Comparison of ENCODE assay signal across 8 cellular contexts in genomic region chr14:35403085-35403396, GRCh38. TPM values are rescaled to one million over a fixed set of nuclear protein-coding genes. Genes with fewer than 3 reads are reported as not detected.
A peak's percentile ranks its signal among the peaks of the same experiment; 100 is the strongest.
DNase-seq lines count a peak whose midpoint lies in the region; ATAC-seq and TF ChIP-seq lines count a peak whose summit lies in the region.

No MANE protein-coding gene starts in this region.

- TF ChIP-seq CTCF in GM10266 (IDR thresholded peaks at IDR 0.05; ENCODE audit: control insufficient read depth, insufficient read depth, low read depth, missing control alignments) (no peak), GM10248 (IDR thresholded peaks at IDR 0.05; ENCODE audit: control extremely low read depth, extremely low read depth, low read depth, missing control alignments) (no peak)

- POLR2A ChIA-PET in GM10248 (lab: Yijun Ruan, JAX) = interaction anchor here (0.6 to 4.5 kb wide), 7 partner anchors 10 to 281 kb away, joined by 3 to 52 read pairs (median 17); partner anchors contain the start of genes PPP2R3C, PRORP and PSMA6

- H3K9me3 ChIP-seq in adipocyte (ENCODE audit: control insufficient read depth, low read length) = no peaks in the 10 kb centered on the region

- CTCF ChIA-PET in GM10248 (lab: Yijun Ruan, JAX) = interaction anchor here (1.0 to 6.3 kb wide), 7 partner anchors 9 to 262 kb away, joined by 3 to 74 read pairs (median 7); no protein-coding TSS in a partner anchor

- H3K36me3 ChIP-seq in adipocyte (ENCODE audit: control insufficient read depth, insufficient read depth, low read length, severe bottlenecking) = peaks cover 38% of the 10 kb centered on the region

- H3K4me1 ChIP-seq in adipocyte (ENCODE audit: control insufficient read depth, insufficient read depth, low read length) = peaks cover 53% of the 10 kb centered on the region

- ATAC-seq in Right ventricle myocardium inferior = peak; percentile 5
- no peak for ATAC-seq in GM19035 (IDR thresholded peaks at IDR 0.05; ENCODE audit: unreplicated experiment)

- intact Hi-C loops in Right ventricle myocardium inferior (cut with DNase I) = loop anchor here (5.0 kb wide), 1 partner anchor 281 kb away; the partner anchor contains the start of genes PPP2R3C and PRORP
- intact Hi-C loops in cardiac septum (cut with DNase I) = loop anchor here (1.0 to 10.0 kb wide), 3 partner anchors 18 to 688 kb away; partner anchors contain the start of gene CFL2

- DNase-seq in Right ventricle myocardium inferior (ENCODE audit: missing footprints) = peak; percentile 74
- DNase-seq in cardiac septum (ENCODE audit: low spot score) = no peak
- DNase-seq in adipocyte (ENCODE audit: low read depth) = no peak
- DNase-seq in stimulated activated CD4-positive, alpha-beta T cell treated with anti-CD3 and anti-CD28 coated beads, Interleukin-15, amount 100 ng/mL, for 24 hours = peak; percentile 68
- DNase-seq in GM10266 (ENCODE audit: extremely low spot score) = no peak
- DNase-seq in GM10248 (ENCODE audit: extremely low spot score) = no peak

- peak overlapping the region; percentile 94 for H3K9ac ChIP-seq in adipocyte (ENCODE audit: low read length)

- H3K27me3 ChIP-seq in adipocyte (replicated peaks; ENCODE audit: control insufficient read depth, insufficient read depth, low read length) = no peaks in the 10 kb centered on the region

- H3K4me3 ChIP-seq in adipocyte (ENCODE audit: low read length) (peak overlapping the region; percentile 91), iPS-11a (ENCODE audit: low read depth, low read length) (peak overlapping the region; percentile 59)

RNA-seq across cellular contexts. Expression of gene NFKBIA, which starts 1.5 kb away (rescaled TPM):
- total RNA-seq in Right ventricle myocardium inferior (83.0 TPM), cardiac septum (42.7 TPM)

Comparison
In these comparisons a context has a peak if more than half of its experiments do, and no peak if none do; other contexts are left out.
1. DNase-seq: peak in Right ventricle myocardium inferior (single experiment) and stimulated activated CD4-positive, alpha-beta T cell treated with anti-CD3 and anti-CD28 coated beads, Interleukin-15, amount 100 ng/mL, for 24 hours (single experiment); none in cardiac septum (single experiment), adipocyte (single experiment), GM10266 (single experiment) and GM10248 (single experiment).